In genomic region chr17:42275527-42276358, GRCh38 we compare ENCODE assay signal across 1 cellular context.
TF ChIP-seq lines count a peak whose summit lies in the region.

No MANE protein-coding gene starts in this region.

TF ChIP-seq in K562, 482 proteins besides CTCF, POLR2A, EP300 and RAD21 (continued from another document and continues in another):
- no peak for TF ChIP-seq SRSF1 (IDR thresholded peaks at IDR 0.05; ENCODE audit: low read depth, low read length)
- TF ChIP-seq ZNF124 (CRISPR knock-in tag; IDR thresholded peaks at IDR 0.05) = no peak
- TF ChIP-seq GABPB1 (CRISPR knock-in tag; IDR thresholded peaks at IDR 0.05) = no peak
- TF ChIP-seq, protein P1, sequence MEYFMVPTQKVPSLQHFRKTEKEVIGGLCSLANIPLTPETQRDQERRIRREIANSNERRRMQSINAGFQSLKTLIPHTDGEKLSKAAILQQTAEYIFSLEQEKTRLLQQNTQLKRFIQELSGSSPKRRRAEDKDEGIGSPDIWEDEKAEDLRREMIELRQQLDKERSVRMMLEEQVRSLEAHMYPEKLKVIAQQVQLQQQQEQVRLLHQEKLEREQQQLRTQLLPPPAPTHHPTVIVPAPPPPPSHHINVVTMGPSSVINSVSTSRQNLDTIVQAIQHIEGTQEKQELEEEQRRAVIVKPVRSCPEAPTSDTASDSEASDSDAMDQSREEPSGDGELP (CRISPR knock-in tag; IDR thresholded peaks at IDR 0.05; ENCODE audit: borderline replicate concordance) = 0 out of 2 replicates have a peak, but pooled peaks have one; percentile 19
- TF ChIP-seq ZNF217 (CRISPR knock-in tag; IDR thresholded peaks at IDR 0.05) = no peak
- no peak for TF ChIP-seq PHF20 (IDR thresholded peaks at IDR 0.05; ENCODE audit: partially characterized antibody)
- TF ChIP-seq HDAC1 (IDR thresholded peaks at IDR 0.05) = peak in 1 of 2 experiments; percentile 75; a peak in 2 of 4 replicates
- TF ChIP-seq ZNF395 (CRISPR knock-in tag; IDR thresholded peaks at IDR 0.05) = no peak; the same call in 1 of the 2 replicates
- TF ChIP-seq ATF4 (CRISPR knock-in tag; IDR thresholded peaks at IDR 0.05) = no peak
- no peak for TF ChIP-seq DDX20 (tag; IDR thresholded peaks at IDR 0.05; ENCODE audit: low read depth)
- TF ChIP-seq, protein P2, sequence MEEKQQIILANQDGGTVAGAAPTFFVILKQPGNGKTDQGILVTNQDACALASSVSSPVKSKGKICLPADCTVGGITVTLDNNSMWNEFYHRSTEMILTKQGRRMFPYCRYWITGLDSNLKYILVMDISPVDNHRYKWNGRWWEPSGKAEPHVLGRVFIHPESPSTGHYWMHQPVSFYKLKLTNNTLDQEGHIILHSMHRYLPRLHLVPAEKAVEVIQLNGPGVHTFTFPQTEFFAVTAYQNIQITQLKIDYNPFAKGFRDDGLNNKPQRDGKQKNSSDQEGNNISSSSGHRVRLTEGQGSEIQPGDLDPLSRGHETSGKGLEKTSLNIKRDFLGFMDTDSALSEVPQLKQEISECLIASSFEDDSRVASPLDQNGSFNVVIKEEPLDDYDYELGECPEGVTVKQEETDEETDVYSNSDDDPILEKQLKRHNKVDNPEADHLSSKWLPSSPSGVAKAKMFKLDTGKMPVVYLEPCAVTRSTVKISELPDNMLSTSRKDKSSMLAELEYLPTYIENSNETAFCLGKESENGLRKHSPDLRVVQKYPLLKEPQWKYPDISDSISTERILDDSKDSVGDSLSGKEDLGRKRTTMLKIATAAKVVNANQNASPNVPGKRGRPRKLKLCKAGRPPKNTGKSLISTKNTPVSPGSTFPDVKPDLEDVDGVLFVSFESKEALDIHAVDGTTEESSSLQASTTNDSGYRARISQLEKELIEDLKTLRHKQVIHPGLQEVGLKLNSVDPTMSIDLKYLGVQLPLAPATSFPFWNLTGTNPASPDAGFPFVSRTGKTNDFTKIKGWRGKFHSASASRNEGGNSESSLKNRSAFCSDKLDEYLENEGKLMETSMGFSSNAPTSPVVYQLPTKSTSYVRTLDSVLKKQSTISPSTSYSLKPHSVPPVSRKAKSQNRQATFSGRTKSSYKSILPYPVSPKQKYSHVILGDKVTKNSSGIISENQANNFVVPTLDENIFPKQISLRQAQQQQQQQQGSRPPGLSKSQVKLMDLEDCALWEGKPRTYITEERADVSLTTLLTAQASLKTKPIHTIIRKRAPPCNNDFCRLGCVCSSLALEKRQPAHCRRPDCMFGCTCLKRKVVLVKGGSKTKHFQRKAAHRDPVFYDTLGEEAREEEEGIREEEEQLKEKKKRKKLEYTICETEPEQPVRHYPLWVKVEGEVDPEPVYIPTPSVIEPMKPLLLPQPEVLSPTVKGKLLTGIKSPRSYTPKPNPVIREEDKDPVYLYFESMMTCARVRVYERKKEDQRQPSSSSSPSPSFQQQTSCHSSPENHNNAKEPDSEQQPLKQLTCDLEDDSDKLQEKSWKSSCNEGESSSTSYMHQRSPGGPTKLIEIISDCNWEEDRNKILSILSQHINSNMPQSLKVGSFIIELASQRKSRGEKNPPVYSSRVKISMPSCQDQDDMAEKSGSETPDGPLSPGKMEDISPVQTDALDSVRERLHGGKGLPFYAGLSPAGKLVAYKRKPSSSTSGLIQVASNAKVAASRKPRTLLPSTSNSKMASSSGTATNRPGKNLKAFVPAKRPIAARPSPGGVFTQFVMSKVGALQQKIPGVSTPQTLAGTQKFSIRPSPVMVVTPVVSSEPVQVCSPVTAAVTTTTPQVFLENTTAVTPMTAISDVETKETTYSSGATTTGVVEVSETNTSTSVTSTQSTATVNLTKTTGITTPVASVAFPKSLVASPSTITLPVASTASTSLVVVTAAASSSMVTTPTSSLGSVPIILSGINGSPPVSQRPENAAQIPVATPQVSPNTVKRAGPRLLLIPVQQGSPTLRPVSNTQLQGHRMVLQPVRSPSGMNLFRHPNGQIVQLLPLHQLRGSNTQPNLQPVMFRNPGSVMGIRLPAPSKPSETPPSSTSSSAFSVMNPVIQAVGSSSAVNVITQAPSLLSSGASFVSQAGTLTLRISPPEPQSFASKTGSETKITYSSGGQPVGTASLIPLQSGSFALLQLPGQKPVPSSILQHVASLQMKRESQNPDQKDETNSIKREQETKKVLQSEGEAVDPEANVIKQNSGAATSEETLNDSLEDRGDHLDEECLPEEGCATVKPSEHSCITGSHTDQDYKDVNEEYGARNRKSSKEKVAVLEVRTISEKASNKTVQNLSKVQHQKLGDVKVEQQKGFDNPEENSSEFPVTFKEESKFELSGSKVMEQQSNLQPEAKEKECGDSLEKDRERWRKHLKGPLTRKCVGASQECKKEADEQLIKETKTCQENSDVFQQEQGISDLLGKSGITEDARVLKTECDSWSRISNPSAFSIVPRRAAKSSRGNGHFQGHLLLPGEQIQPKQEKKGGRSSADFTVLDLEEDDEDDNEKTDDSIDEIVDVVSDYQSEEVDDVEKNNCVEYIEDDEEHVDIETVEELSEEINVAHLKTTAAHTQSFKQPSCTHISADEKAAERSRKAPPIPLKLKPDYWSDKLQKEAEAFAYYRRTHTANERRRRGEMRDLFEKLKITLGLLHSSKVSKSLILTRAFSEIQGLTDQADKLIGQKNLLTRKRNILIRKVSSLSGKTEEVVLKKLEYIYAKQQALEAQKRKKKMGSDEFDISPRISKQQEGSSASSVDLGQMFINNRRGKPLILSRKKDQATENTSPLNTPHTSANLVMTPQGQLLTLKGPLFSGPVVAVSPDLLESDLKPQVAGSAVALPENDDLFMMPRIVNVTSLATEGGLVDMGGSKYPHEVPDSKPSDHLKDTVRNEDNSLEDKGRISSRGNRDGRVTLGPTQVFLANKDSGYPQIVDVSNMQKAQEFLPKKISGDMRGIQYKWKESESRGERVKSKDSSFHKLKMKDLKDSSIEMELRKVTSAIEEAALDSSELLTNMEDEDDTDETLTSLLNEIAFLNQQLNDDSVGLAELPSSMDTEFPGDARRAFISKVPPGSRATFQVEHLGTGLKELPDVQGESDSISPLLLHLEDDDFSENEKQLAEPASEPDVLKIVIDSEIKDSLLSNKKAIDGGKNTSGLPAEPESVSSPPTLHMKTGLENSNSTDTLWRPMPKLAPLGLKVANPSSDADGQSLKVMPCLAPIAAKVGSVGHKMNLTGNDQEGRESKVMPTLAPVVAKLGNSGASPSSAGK (IDR thresholded peaks at IDR 0.05) = no peak
- TF ChIP-seq MAFF (IDR thresholded peaks at IDR 0.05; ENCODE audit: low read length) = no peak
- TF ChIP-seq BRD4 (IDR thresholded peaks at IDR 0.05) = no peak
- no peak for TF ChIP-seq SREBF1 (IDR thresholded peaks at IDR 0.05; ENCODE audit: borderline replicate concordance, low read depth, low read length)
- TF ChIP-seq ZNF12 (CRISPR knock-in tag; IDR thresholded peaks at IDR 0.05) = no peak
- TF ChIP-seq, protein P3, sequence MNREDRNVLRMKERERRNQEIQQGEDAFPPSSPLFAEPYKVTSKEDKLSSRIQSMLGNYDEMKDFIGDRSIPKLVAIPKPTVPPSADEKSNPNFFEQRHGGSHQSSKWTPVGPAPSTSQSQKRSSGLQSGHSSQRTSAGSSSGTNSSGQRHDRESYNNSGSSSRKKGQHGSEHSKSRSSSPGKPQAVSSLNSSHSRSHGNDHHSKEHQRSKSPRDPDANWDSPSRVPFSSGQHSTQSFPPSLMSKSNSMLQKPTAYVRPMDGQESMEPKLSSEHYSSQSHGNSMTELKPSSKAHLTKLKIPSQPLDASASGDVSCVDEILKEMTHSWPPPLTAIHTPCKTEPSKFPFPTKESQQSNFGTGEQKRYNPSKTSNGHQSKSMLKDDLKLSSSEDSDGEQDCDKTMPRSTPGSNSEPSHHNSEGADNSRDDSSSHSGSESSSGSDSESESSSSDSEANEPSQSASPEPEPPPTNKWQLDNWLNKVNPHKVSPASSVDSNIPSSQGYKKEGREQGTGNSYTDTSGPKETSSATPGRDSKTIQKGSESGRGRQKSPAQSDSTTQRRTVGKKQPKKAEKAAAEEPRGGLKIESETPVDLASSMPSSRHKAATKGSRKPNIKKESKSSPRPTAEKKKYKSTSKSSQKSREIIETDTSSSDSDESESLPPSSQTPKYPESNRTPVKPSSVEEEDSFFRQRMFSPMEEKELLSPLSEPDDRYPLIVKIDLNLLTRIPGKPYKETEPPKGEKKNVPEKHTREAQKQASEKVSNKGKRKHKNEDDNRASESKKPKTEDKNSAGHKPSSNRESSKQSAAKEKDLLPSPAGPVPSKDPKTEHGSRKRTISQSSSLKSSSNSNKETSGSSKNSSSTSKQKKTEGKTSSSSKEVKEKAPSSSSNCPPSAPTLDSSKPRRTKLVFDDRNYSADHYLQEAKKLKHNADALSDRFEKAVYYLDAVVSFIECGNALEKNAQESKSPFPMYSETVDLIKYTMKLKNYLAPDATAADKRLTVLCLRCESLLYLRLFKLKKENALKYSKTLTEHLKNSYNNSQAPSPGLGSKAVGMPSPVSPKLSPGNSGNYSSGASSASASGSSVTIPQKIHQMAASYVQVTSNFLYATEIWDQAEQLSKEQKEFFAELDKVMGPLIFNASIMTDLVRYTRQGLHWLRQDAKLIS (CRISPR knock-in tag; IDR thresholded peaks at IDR 0.05) = no peak; the same call in 1 of the 2 replicates
- TF ChIP-seq KAT2B (IDR thresholded peaks at IDR 0.05; ENCODE audit: low read depth, low read length) = no peak
- no peak for TF ChIP-seq ZNF512 (tag; IDR thresholded peaks at IDR 0.05)
- no peak for TF ChIP-seq PYGO2 (tag; IDR thresholded peaks at IDR 0.05)
- TF ChIP-seq ZBTB49 (CRISPR knock-in tag; IDR thresholded peaks at IDR 0.05; ENCODE audit: borderline replicate concordance) = no peak
- TF ChIP-seq ZNF766 (CRISPR knock-in tag; conservative IDR thresholded peaks at IDR 0.05) = no peak
- TF ChIP-seq HEY1 (CRISPR knock-in tag; IDR thresholded peaks at IDR 0.05; ENCODE audit: borderline replicate concordance) = no peak
- no peak for TF ChIP-seq TCFL5 (CRISPR knock-in tag; conservative IDR thresholded peaks at IDR 0.05)
- peak; percentile 72 for TF ChIP-seq CHD1 (IDR thresholded peaks at IDR 0.05; ENCODE audit: low read length)
- no peak for TF ChIP-seq CBX5 (IDR thresholded peaks at IDR 0.05; ENCODE audit: borderline replicate concordance, low read depth)
- no peak for TF ChIP-seq ZNF561 (CRISPR knock-in tag; conservative IDR thresholded peaks at IDR 0.05)
- TF ChIP-seq MNT (conservative IDR thresholded peaks at IDR 0.05) = peak; percentile 62 to 76
- no peak for TF ChIP-seq ZNF780A (CRISPR knock-in tag; IDR thresholded peaks at IDR 0.05)
- TF ChIP-seq KLF10 (CRISPR knock-in tag; IDR thresholded peaks at IDR 0.05) = no peak
- peak; percentile 33; the same call in 1 of the 2 replicates for TF ChIP-seq NFIC (IDR thresholded peaks at IDR 0.05)
- no peak for TF ChIP-seq ZBTB43 (CRISPR knock-in tag; IDR thresholded peaks at IDR 0.05)
